Comparison of ENCODE assay signal across 18 cellular contexts in the genomic region with DNA sequence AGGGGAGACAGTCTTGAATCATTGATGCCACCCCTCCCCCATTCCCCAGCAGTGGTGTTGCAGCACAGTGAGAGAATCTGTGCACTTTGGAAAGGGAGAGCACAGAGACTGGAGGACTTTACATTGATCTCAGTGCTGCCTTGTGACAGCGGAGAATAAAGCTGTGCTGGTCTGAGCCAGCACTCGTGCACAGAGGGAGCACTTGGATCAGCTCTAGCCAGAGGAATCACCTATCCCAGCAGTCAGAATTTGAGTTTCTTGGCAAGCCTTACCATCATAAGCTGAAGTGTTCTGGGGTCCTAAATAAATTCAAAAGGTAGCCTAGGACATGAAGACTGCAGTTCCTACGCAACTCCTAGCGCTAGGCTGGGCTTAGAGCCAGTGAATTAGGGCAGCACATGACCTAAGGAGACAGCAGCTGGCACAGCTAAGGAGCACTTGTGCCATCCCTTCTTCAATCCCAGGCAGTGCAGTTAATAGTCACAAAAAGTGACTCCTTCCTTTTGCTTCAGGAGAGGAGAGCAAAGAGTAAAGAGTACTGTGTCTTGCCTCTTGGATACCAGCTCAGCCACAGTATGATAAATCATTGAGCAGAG.
DNase-seq lines count a peak whose midpoint lies in the region; ATAC-seq, FAIRE-seq and TF ChIP-seq lines count a peak whose summit lies in the region.
"Had no signal": no experiment of that assay in that cellular context is flagged by ENCODE, and none has a peak within 500 bp of the region (broad histone marks: within the 10 kb centered on the region; RNA-seq: fewer than 3 reads in every experiment).

No MANE protein-coding gene starts in this region.

- 0 out of 3 replicates have a peak, but pooled peaks have one; percentile 28 for ATAC-seq in SK-N-SH treated with all-trans-retinoic acid at 6 μM for 48 hours
- no peak for ATAC-seq in stimulated activated naive CD8-positive, alpha-beta T cell treated with anti-CD3 and anti-CD28 coated beads, Interleukin-15, amount 100 ng/mL, for 72 hours
- ATAC-seq: activated naive CD8-positive, alpha-beta T cell treated with anti-CD3 and anti-CD28 coated beads, Interleukin-2, amount 50 U/mL, for 24 hours; activated T-cell treated with anti-CD3 and anti-CD28 coated beads, Interleukin-2, amount 50 U/mL, for 72 hours had no signal

- H3K9me3 ChIP-seq in SK-N-SH (peaks cover 5% of the 10 kb centered on the region; the same call in 1 of the 2 replicates), keratinocyte (ENCODE audit: control insufficient read depth, low read depth, low read length) (no peaks in the 10 kb centered on the region), testis (no peaks in the 10 kb centered on the region)
- H3K9me3 ChIP-seq: SJSA1, uterus had no signal

- DNase-seq in SK-N-SH (no peak), RWPE1 (ENCODE audit: low spot score) (no peak), keratinocyte (ENCODE audit: low read depth, low spot score) (no peak), testis (peak; percentile 36), cerebellum (ENCODE audit: low spot score) (no peak)
- no peak for DNase-seq in stimulated activated naive CD8-positive, alpha-beta T cell treated with anti-CD3 and anti-CD28 coated beads, Interleukin-15, amount 100 ng/mL, for 72 hours
- no peak for DNase-seq in stimulated activated CD4-positive, alpha-beta T cell treated with anti-CD3 and anti-CD28 coated beads, Interleukin-4, amount 100 ng/mL, for 1 hour
- DNase-seq: activated CD4-positive, alpha-beta T cell treated with anti-CD3 and anti-CD28 coated beads, Interleukin-2, amount 50 U/mL, for 48 hours; activated naive CD8-positive, alpha-beta T cell treated with anti-CD3 and anti-CD28 coated beads, Interleukin-2, amount 50 U/mL, for 24 hours; activated T-cell treated with anti-CD3 and anti-CD28 coated beads, Interleukin-2, amount 50 U/mL, for 72 hours; central memory CD4-positive, alpha-beta T cell; islet precursor cell; NCI-H1417; stimulated activated CD4-positive, alpha-beta T cell treated with anti-CD3 and anti-CD28 coated beads, Interleukin-4, amount 100 ng/mL, for 4 hours; uterus had no signal

- CTCF ChIA-PET in SK-N-SH (lab: Yijun Ruan, JAX), result interaction anchor here (0.6 kb wide), 1 partner anchor 924 kb away, joined by 3 read pairs; no protein-coding TSS in a partner anchor
- CTCF ChIA-PET in RWPE1 (lab: Yijun Ruan, JAX), result interaction anchor here (0.6 to 0.9 kb wide), 2 partner anchors 36 to 1027 kb away, joined by 4 to 6 read pairs; no protein-coding TSS in a partner anchor

- H3K27ac Mint-ChIP-seq in stimulated activated naive CD8-positive, alpha-beta T cell treated with anti-CD3 and anti-CD28 coated beads, Interleukin-15, amount 100 ng/mL, for 72 hours, result peak overlapping the region in 1 of 2 donors; percentile 27
- H3K27ac Mint-ChIP-seq: activated naive CD8-positive, alpha-beta T cell treated with anti-CD3 and anti-CD28 coated beads, Interleukin-2, amount 50 U/mL, for 24 hours; activated T-cell treated with anti-CD3 and anti-CD28 coated beads, Interleukin-2, amount 50 U/mL, for 72 hours; progenitor cell of endocrine pancreas had no signal

- no peaks in the 10 kb centered on the region for H3F3A ChIP-seq in SK-N-SH (replicated peaks; ENCODE audit: insufficient read depth)

- intact Hi-C loops in testis (cut with DNase I; ENCODE audit: low total_unique reads), result no loop called here

- no peaks in the 10 kb centered on the region for H3K4me1 Mint-ChIP-seq in stimulated activated naive CD8-positive, alpha-beta T cell treated with anti-CD3 and anti-CD28 coated beads, Interleukin-15, amount 100 ng/mL, for 72 hours
- H3K4me1 Mint-ChIP-seq: activated naive CD8-positive, alpha-beta T cell treated with anti-CD3 and anti-CD28 coated beads, Interleukin-2, amount 50 U/mL, for 24 hours had no signal

- no peak for TF ChIP-seq POLR2A in testis (IDR thresholded peaks at IDR 0.05)

- no peaks in the 10 kb centered on the region for H4K20me1 ChIP-seq in SK-N-SH (ENCODE audit: insufficient read depth)
- no peaks in the 10 kb centered on the region for H4K20me1 ChIP-seq in keratinocyte (ENCODE audit: control insufficient read depth, extremely low read depth, insufficient read depth, low read length)

- POLR2A ChIA-PET in SK-N-SH (lab: Yijun Ruan, JAX) (no interaction called here), RWPE1 (lab: Yijun Ruan, JAX; ENCODE audit: low non-redundant PET) (no interaction called here)

- no peak for TF ChIP-seq RAD21 in SK-N-SH (IDR thresholded peaks at IDR 0.05; ENCODE audit: low read length)

- no peak overlapping the region for H3K4me3 Mint-ChIP-seq in stimulated activated naive CD8-positive, alpha-beta T cell treated with anti-CD3 and anti-CD28 coated beads, Interleukin-15, amount 100 ng/mL, for 72 hours
- H3K4me3 Mint-ChIP-seq: activated naive CD8-positive, alpha-beta T cell treated with anti-CD3 and anti-CD28 coated beads, Interleukin-2, amount 50 U/mL, for 24 hours; activated T-cell treated with anti-CD3 and anti-CD28 coated beads, Interleukin-2, amount 50 U/mL, for 72 hours had no signal

- H3K27me3 ChIP-seq in SK-N-SH (ENCODE audit: insufficient read depth) (no peaks in the 10 kb centered on the region), keratinocyte (ENCODE audit: control insufficient read depth, extremely low read depth, insufficient read depth, low read length) (no peaks in the 10 kb centered on the region), testis (no peaks in the 10 kb centered on the region)
- H3K27me3 ChIP-seq: SJSA1, uterus had no signal

- H3K27ac ChIP-seq in SK-N-SH (ENCODE audit: low read depth in 2 of 2, low read length in 1 of 2) (no peak overlapping the region), RWPE1 (peak overlapping the region; percentile 16; the same call in 1 of the 2 replicates), keratinocyte (ENCODE audit: control insufficient read depth, insufficient read depth, low read length) (no peak overlapping the region), testis (no peak overlapping the region)
- H3K27ac ChIP-seq: SJSA1, uterus had no signal

- H3K79me2 ChIP-seq in SK-N-SH (ENCODE audit: insufficient read depth) (no peaks in the 10 kb centered on the region), keratinocyte (ENCODE audit: control insufficient read depth, insufficient read depth, low read length) (no peaks in the 10 kb centered on the region)

- dilution Hi-C loops in keratinocyte (cut with MboI; ENCODE audit: extremely low pct_ligation_motif_present, low sequenced_read_pairs), result loop anchor here (25.0 kb wide), 1 partner anchor 94 kb away; no protein-coding TSS in a partner anchor

- no peak for TF ChIP-seq EP300 in SK-N-SH (IDR thresholded peaks at IDR 0.05; ENCODE audit: borderline replicate concordance in 1 of 2, low read depth in 1 of 2, low read length in 1 of 2)

- TF ChIP-seq CTCF in SK-N-SH (IDR thresholded peaks at IDR 0.05), result no peak
- TF ChIP-seq CTCF in RWPE1 (conservative IDR thresholded peaks at IDR 0.05; ENCODE audit: low read depth), result no peak
- TF ChIP-seq CTCF in keratinocyte (optimal IDR thresholded peaks at IDR 0.05 in 1 of 3, IDR thresholded peaks at IDR 0.05 in 1 of 3, conservative IDR thresholded peaks at IDR 0.05 in 1 of 3; ENCODE audit: extremely low read depth in 1 of 3, insufficient read depth in 2 of 3, low read length in 3 of 3), result no peak
- no peak for TF ChIP-seq CTCF in testis (IDR thresholded peaks at IDR 0.05)

- H3K4me1 ChIP-seq in SK-N-SH (ENCODE audit: control insufficient read depth in 1 of 2, insufficient read depth in 2 of 2, low read depth in 1 of 2, low read length in 1 of 2) (peaks cover 0 to 5% of the 10 kb centered on the region in 2 experiments; a peak in 1 of 4 replicates), keratinocyte (ENCODE audit: control insufficient read depth, extremely low read depth, insufficient read depth, low read length) (peaks cover 22% of the 10 kb centered on the region), testis (no peaks in the 10 kb centered on the region)
- H3K4me1 ChIP-seq: SJSA1, uterus had no signal

- H3K9me3 Mint-ChIP-seq in stimulated activated naive CD8-positive, alpha-beta T cell treated with anti-CD3 and anti-CD28 coated beads, Interleukin-15, amount 100 ng/mL, for 72 hours, result peaks cover 19 to 37% of the 10 kb centered on the region in 2 donors

- no peaks in the 10 kb centered on the region for H3K27me3 Mint-ChIP-seq in stimulated activated naive CD8-positive, alpha-beta T cell treated with anti-CD3 and anti-CD28 coated beads, Interleukin-15, amount 100 ng/mL, for 72 hours
- H3K27me3 Mint-ChIP-seq: progenitor cell of endocrine pancreas had no signal

- H3K4me2 ChIP-seq in SK-N-SH (no peak overlapping the region), keratinocyte (ENCODE audit: control insufficient read depth, extremely low read depth, insufficient read depth, low read depth, low read length) (no peak overlapping the region)

- H3K36me3 ChIP-seq in SK-N-SH (replicated peaks in 1 of 2; ENCODE audit: control insufficient read depth in 1 of 2, insufficient read depth in 2 of 2, low read length in 1 of 2) (no peaks in the 10 kb centered on the region), keratinocyte (ENCODE audit: control insufficient read depth in 2 of 2, extremely low read depth in 1 of 2, insufficient read depth in 2 of 2, low read length in 2 of 2) (no peaks in the 10 kb centered on the region), testis (ENCODE audit: low read depth, missing control alignments) (no peaks in the 10 kb centered on the region)
- H3K36me3 ChIP-seq: SJSA1, uterus had no signal

- no peak overlapping the region for H3K9ac ChIP-seq in SK-N-SH
- no peak overlapping the region for H3K9ac ChIP-seq in keratinocyte (ENCODE audit: control insufficient read depth, extremely low read depth, insufficient read depth, low read length)

- no peaks in the 10 kb centered on the region for H3K9me2 ChIP-seq in SK-N-SH

- H3K4me3 ChIP-seq in SK-N-SH (ENCODE audit: low read depth in 2 of 2, low read length in 1 of 2), result no peak overlapping the region
- H3K4me3 ChIP-seq in keratinocyte (ENCODE audit: control insufficient read depth in 2 of 3, extremely low read depth in 1 of 3, insufficient read depth in 2 of 3, low read depth in 1 of 3, low read length in 3 of 3), result no peak overlapping the region
- no peak overlapping the region for H3K4me3 ChIP-seq in testis
- H3K4me3 ChIP-seq: SJSA1, uterus had no signal

- WGBS in SK-N-SH (ENCODE audit: low lambda C conversion rate), result 93% methylated on average over 4 of the region's 4 CpGs
- WGBS in testis, 2 donors, result 83 to 94% methylated on average over 2 to 4 of the region's 4 CpGs

- no peaks in the 10 kb centered on the region for H3K9me1 ChIP-seq in keratinocyte (ENCODE audit: control insufficient read depth, extremely low read depth, insufficient read depth, low read length)

- H2AFZ ChIP-seq in SK-N-SH (ENCODE audit: low read depth) (no peak overlapping the region), keratinocyte (ENCODE audit: control insufficient read depth, low read length) (peak overlapping the region; percentile 16)

- no peak for FAIRE-seq in keratinocyte (lab: Jason Lieb, UNC)

TF ChIP-seq in SK-N-SH treated with all-trans-retinoic acid at 6 μM for 48 hours, 23 proteins besides CTCF, POLR2A, EP300 and RAD21 (continues in another document):
- no peak for TF ChIP-seq TCF4 (CRISPR knock-in tag; IDR thresholded peaks at IDR 0.05; ENCODE audit: borderline replicate concordance)

TF ChIP-seq in SK-N-SH, 30 proteins besides CTCF, POLR2A, EP300 and RAD21 (continues in another document):
- TF ChIP-seq CHD2 (IDR thresholded peaks at IDR 0.05; ENCODE audit: low read length, partially characterized antibody), result no peak
